ENCODE assay signal across 8 cellular contexts in the genomic region with DNA sequence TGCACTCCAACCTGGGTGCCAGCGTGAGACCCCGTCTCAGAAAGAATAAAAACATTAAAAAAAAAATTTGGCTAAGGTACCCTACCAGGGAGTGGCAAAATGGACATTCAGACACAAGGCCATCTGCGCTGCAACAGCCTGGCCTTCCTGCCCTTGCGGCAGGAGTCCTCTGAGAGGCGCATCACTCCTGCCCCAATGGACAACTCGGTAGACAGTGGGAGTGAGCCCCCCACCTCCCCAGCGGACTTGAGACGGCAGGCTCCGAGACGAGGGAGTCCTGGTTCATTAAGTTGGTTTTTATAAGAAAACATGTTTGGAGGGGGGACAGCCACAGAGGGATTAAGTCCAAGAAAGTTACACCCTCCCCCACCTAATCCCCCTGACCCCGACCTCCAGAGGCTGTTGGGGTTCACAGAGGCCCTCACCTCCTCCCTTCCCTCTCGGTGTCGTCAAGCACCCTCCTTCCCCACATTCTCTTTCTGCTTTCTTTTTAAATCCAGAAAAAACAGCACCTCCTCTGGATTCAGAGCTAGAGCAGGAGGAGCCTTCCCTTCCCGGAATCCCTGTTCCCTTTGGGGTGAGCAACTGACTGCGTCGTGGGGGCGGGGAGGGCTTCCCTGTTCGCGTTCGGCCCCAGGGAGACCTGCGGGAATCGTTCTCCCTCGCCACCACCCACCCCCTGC. TPM values are rescaled to one million over a fixed set of nuclear protein-coding genes. Genes with fewer than 3 reads are reported as not detected.
DNase-seq lines count a peak whose midpoint lies in the region; ATAC-seq and TF ChIP-seq lines count a peak whose summit lies in the region.

No MANE protein-coding gene starts in this region.

- no CpG with 5 or more reads among the region's 23 CpGs for WGBS in H9 (ENCODE audit: extremely low coverage, insufficient read length, low lambda C conversion rate)

- H3K27me3 Mint-ChIP-seq in H9 (ENCODE audit: low read depth) = peaks cover 19% of the 10 kb centered on the region
- H3K27me3 Mint-ChIP-seq in activated naive CD8-positive, alpha-beta T cell = no peaks in the 10 kb centered on the region
- peaks cover 0 to 3% of the 10 kb centered on the region in 2 donors for H3K27me3 Mint-ChIP-seq in stimulated activated naive B cell treated with anti-CD40 and anti-IgM and Interleukin-4, amounts not matched to agents 10 μg/mL and 1 μg/mL and 100 μg/mL, for 72 hours

- peak overlapping the region; percentile 49; the same call in 1 of the 2 replicates for H3K14ac ChIP-seq in H9 (ENCODE audit: insufficient read depth, low read length)

- H4K8ac ChIP-seq in H9 (replicated peaks; ENCODE audit: insufficient read length, low read depth, low read length) = no peak overlapping the region

- no peak for ATAC-seq in stimulated activated naive B cell treated with anti-CD40 and anti-IgM and Interleukin-4, amounts not matched to agents 10 μg/mL and 1 μg/mL and 100 μg/mL, for 72 hours (replicated peaks)

- H4K91ac ChIP-seq in H9 (ENCODE audit: insufficient read length, low read depth, low read length) = no peak overlapping the region

- H3K79me2 ChIP-seq in H9 (ENCODE audit: insufficient read depth, low read length) = no peaks in the 10 kb centered on the region

- no peak overlapping the region for H2BK12ac ChIP-seq in H9 (ENCODE audit: insufficient read length, low read depth, low read length)

- H3K4me1 ChIP-seq in H9 (ENCODE audit: insufficient read depth, low read length) = no peaks in the 10 kb centered on the region
- H3K4me1 ChIP-seq in iPS-18a (ENCODE audit: control insufficient read depth, low read depth, low read length) = peaks cover 5% of the 10 kb centered on the region

- H3K23ac ChIP-seq in H9 (ENCODE audit: insufficient read length, low read depth, low read length) = no peak overlapping the region

- H3K23me2 ChIP-seq in H9 (ENCODE audit: insufficient read length, low read depth, low read length, poor library complexity, severe bottlenecking) = peaks cover 23% of the 10 kb centered on the region

- DNase-seq in H9 = no peak
- no peak for DNase-seq in stimulated activated naive B cell treated with anti-CD40 and anti-IgM and Interleukin-4, amounts not matched to agents 10 μg/mL and 1 μg/mL and 100 μg/mL, for 72 hours
- no peak for DNase-seq in NCI-H1092 treated with DMSO at 0.1 percent for 48 hours (lab: John Stamatoyannopoulos, UW)
- no peak for DNase-seq in SKM-1 treated with dmso at 0.1 percent for 144 hours (lab: John Stamatoyannopoulos, UW; ENCODE audit: unreplicated experiment)
- DNase-seq in germinal center (ENCODE audit: low spot score) = no peak

- no peak overlapping the region for H4K5ac ChIP-seq in H9 (ENCODE audit: insufficient read length, low read depth, low read length)

- peaks cover 13% of the 10 kb centered on the region for H3K36me3 ChIP-seq in iPS-18a (ENCODE audit: control insufficient read depth, low read depth, low read length)

- peak overlapping the region; percentile 98 for H3K27ac ChIP-seq in 22Rv1
- H3K27ac ChIP-seq in H9 (ENCODE audit: insufficient read length, low read depth, low read length) = no peak overlapping the region
- peak overlapping the region; percentile 81 for H3K27ac ChIP-seq in iPS-18a (ENCODE audit: low read length)

- H3K9me3 ChIP-seq in H9 (ENCODE audit: control insufficient read depth, low read depth, low read length) = no peaks in the 10 kb centered on the region
- no peaks in the 10 kb centered on the region for H3K9me3 ChIP-seq in iPS-18a (ENCODE audit: control insufficient read depth, low read depth, low read length)

- H3K9me3 Mint-ChIP-seq in H9 = peaks cover 0 to 11% of the 10 kb centered on the region in 2 experiments; a peak in 3 of 5 replicates
- no peaks in the 10 kb centered on the region for H3K9me3 Mint-ChIP-seq in activated naive CD8-positive, alpha-beta T cell (ENCODE audit: low read depth)
- peaks cover 0 to 2% of the 10 kb centered on the region in 2 donors for H3K9me3 Mint-ChIP-seq in stimulated activated naive B cell treated with anti-CD40 and anti-IgM and Interleukin-4, amounts not matched to agents 10 μg/mL and 1 μg/mL and 100 μg/mL, for 72 hours

- no peak overlapping the region for H2BK5ac ChIP-seq in H9 (ENCODE audit: insufficient read length, low read length)

- H3T11ph ChIP-seq in H9 (ENCODE audit: low read length) = no peak overlapping the region

- H2AFZ ChIP-seq in H9 (ENCODE audit: low read length) = no peak overlapping the region

- H3K56ac ChIP-seq in H9 (ENCODE audit: insufficient read length, low read depth, low read length) = no peak overlapping the region

- peak overlapping the region; percentile 24 for H3K18ac ChIP-seq in H9 (ENCODE audit: insufficient read length, low read depth, low read length)

- no peak overlapping the region for H2AK5ac ChIP-seq in H9 (ENCODE audit: insufficient read length, low read length)

- no peak for TF ChIP-seq CTCF in 22Rv1 (IDR thresholded peaks at IDR 0.05)
- peak; percentile 16; the same call in 1 of the 3 replicates for TF ChIP-seq CTCF in H9 (conservative IDR thresholded peaks at IDR 0.05)

- H3K79me1 ChIP-seq in H9 (ENCODE audit: insufficient read depth, low read depth, low read length, poor library complexity, severe bottlenecking) = no peaks in the 10 kb centered on the region

- H3K4me3 ChIP-seq in iPS-18a (ENCODE audit: low read length) = peak overlapping the region; percentile 94

- no peak overlapping the region for H2BK120ac ChIP-seq in H9 (ENCODE audit: low read depth, low read length, poor library complexity, severe bottlenecking)

- peak overlapping the region; percentile 67 for H3K4me2 ChIP-seq in H9 (ENCODE audit: insufficient read depth, insufficient read length, low read length)

- H2BK20ac ChIP-seq in H9 (ENCODE audit: low read depth, low read length, poor library complexity, severe bottlenecking) = no peak overlapping the region

- peaks cover 31 to 33% of the 10 kb centered on the region in 2 experiments for H3K4me1 Mint-ChIP-seq in H9
- peaks cover 51% of the 10 kb centered on the region for H3K4me1 Mint-ChIP-seq in activated naive CD8-positive, alpha-beta T cell (ENCODE audit: low read depth)
- peaks cover 52 to 71% of the 10 kb centered on the region in 2 donors for H3K4me1 Mint-ChIP-seq in stimulated activated naive B cell treated with anti-CD40 and anti-IgM and Interleukin-4, amounts not matched to agents 10 μg/mL and 1 μg/mL and 100 μg/mL, for 72 hours

- H3K27me3 ChIP-seq in H9 (ENCODE audit: insufficient read depth, low read length) = no peaks in the 10 kb centered on the region; the same call in 1 of the 2 replicates
- H3K27me3 ChIP-seq in iPS-18a (ENCODE audit: control insufficient read depth, insufficient read depth, low read length) = peaks cover 18% of the 10 kb centered on the region

- peaks cover 16 to 22% (median 22%) of the 10 kb centered on the region in 3 experiments for H3K36me3 Mint-ChIP-seq in H9 (ENCODE audit: insufficient read depth in 1 of 3, low read depth in 3 of 3)
- H3K36me3 Mint-ChIP-seq in activated naive CD8-positive, alpha-beta T cell = peaks cover 13% of the 10 kb centered on the region
- H3K36me3 Mint-ChIP-seq in stimulated activated naive B cell treated with anti-CD40 and anti-IgM and Interleukin-4, amounts not matched to agents 10 μg/mL and 1 μg/mL and 100 μg/mL, for 72 hours = peaks cover 19 to 27% of the 10 kb centered on the region in 2 donors

- no peaks in the 10 kb centered on the region for H4K20me1 ChIP-seq in H9 (ENCODE audit: control insufficient read depth, insufficient read depth, insufficient read length)

- peak overlapping the region; percentile 86 for H3K4me3 Mint-ChIP-seq in H9
- peak overlapping the region; percentile 86 for H3K4me3 Mint-ChIP-seq in activated naive CD8-positive, alpha-beta T cell
- peak overlapping the region; percentile 87 to 89 for H3K4me3 Mint-ChIP-seq in stimulated activated naive B cell treated with anti-CD40 and anti-IgM and Interleukin-4, amounts not matched to agents 10 μg/mL and 1 μg/mL and 100 μg/mL, for 72 hours

- H3K9ac ChIP-seq in H9 (ENCODE audit: extremely low read depth, insufficient read length, low read length) (peak overlapping the region; percentile 64), iPS-18a (ENCODE audit: low read length) (peak overlapping the region; percentile 90)

- H2BK15ac ChIP-seq in H9 (ENCODE audit: low read depth, low read length) = no peak overlapping the region

- no peak overlapping the region; the same call in 1 of the 2 replicates for H3K4ac ChIP-seq in H9 (ENCODE audit: low read depth, low read length)

- peak overlapping the region; percentile 86 to 94 (median 91); a peak in 6 of 7 replicates for H3K27ac Mint-ChIP-seq in H9
- H3K27ac Mint-ChIP-seq in activated naive CD8-positive, alpha-beta T cell = peak overlapping the region; percentile 83
- H3K27ac Mint-ChIP-seq in stimulated activated naive B cell treated with anti-CD40 and anti-IgM and Interleukin-4, amounts not matched to agents 10 μg/mL and 1 μg/mL and 100 μg/mL, for 72 hours = peak overlapping the region; percentile 96

RNA-seq across cellular contexts. Expression of a gene that starts 1.8 kb away (rescaled TPM):
- total RNA-seq in H9 (2021) = 76.6 and 83.3 TPM in 2 replicates

RNA-seq across cellular contexts. Expression of a gene that starts 24.6 kb away (rescaled TPM):
- 44.3 and 49.0 TPM in 2 replicates for total RNA-seq in H9 (2021)
